Comparison of ENCODE assay signal across 8 cellular contexts in genomic region chr6:31898200-31899011, GRCh38. TPM values are rescaled to one million over a fixed set of nuclear protein-coding genes. Genes with fewer than 3 reads are reported as not detected.
DNase-seq lines count a peak whose midpoint lies in the region; ATAC-seq and TF ChIP-seq lines count a peak whose summit lies in the region.

No MANE protein-coding gene starts in this region.

- peak overlapping the region; percentile 80 for H4K91ac ChIP-seq in IMR-90 (ENCODE audit: insufficient read depth, low read depth, low read length)

- POLR2A ChIA-PET in IMR-90 (lab: Charles Lee; ENCODE audit: unreplicated experiment): interaction anchor here (0.6 to 1.2 kb wide), 4 partner anchors 22 to 274 kb away, joined by 3 to 4 read pairs (median 3); partner anchors contain the start of gene CFB

- peak overlapping the region; percentile 80 for H3K27ac ChIP-seq in IMR-90 (ENCODE audit: insufficient read depth, low read length)
- H3K27ac ChIP-seq in sigmoid colon: peak overlapping the region; percentile 89 to 94 (median 90)

- TF ChIP-seq CTCF in IMR-90 (conservative IDR thresholded peaks at IDR 0.05; ENCODE audit: low read depth, low read length) (no peak), sigmoid colon (IDR thresholded peaks at IDR 0.05) (no peak)

- H3K9me3 ChIP-seq in IMR-90 (ENCODE audit: control insufficient read depth, insufficient read depth, low read length) (no peaks in the 10 kb centered on the region), iPS-15b (ENCODE audit: control insufficient read depth, insufficient read depth, low read length) (no peaks in the 10 kb centered on the region), sigmoid colon (no peaks in the 10 kb centered on the region)

- dilution Hi-C loops in IMR-90 (cut with HindIII; ENCODE audit: low sequenced_read_pairs, unreplicated experiment): no loop called here

- DNase-seq in DMS79 (lab: John Stamatoyannopoulos, UW): peak; percentile 27
- DNase-seq in IMR-90: peak; percentile 35
- peak; percentile 62 for DNase-seq in RKO (ENCODE audit: low spot score)
- peak; percentile 54 for DNase-seq in astrocyte of the hippocampus (ENCODE audit: low read depth, low spot score)
- DNase-seq in sigmoid colon: no peak
- DNase-seq in GM03348 (ENCODE audit: low spot score): no peak

- H3K9ac ChIP-seq in IMR-90 (ENCODE audit: low read depth, low read length) (peak overlapping the region; percentile 91), iPS-15b (ENCODE audit: low read depth, low read length) (peak overlapping the region; percentile 85)

- in situ Hi-C loops in IMR-90 (cut with MboI; ENCODE audit: low sequenced_read_pairs): no loop called here

- no peak overlapping the region for H2BK20ac ChIP-seq in IMR-90 (ENCODE audit: low read depth, low read length)

- no peak for TF ChIP-seq RAD21 in IMR-90 (IDR thresholded peaks at IDR 0.05; ENCODE audit: low read length)

- peaks cover 12% of the 10 kb centered on the region for H3K36me3 ChIP-seq in IMR-90 (ENCODE audit: control insufficient read depth, insufficient read depth, low read length)
- peaks cover 15% of the 10 kb centered on the region for H3K36me3 ChIP-seq in iPS-15b (ENCODE audit: control insufficient read depth, insufficient read depth, low read length)
- H3K36me3 ChIP-seq in sigmoid colon: peaks cover 0 to 23% (median 9%) of the 10 kb centered on the region in 4 donors

- 0 out of 3 replicates have a peak overlapping the region, but pooled peaks have one; percentile 50 for H2BK15ac ChIP-seq in IMR-90 (ENCODE audit: low read depth, low read length)

- ATAC-seq in IMR-90 (ENCODE audit: low read depth): no peak
- ATAC-seq in GM18505 (IDR thresholded peaks at IDR 0.05; ENCODE audit: unreplicated experiment): no peak

- no peak overlapping the region for H2BK120ac ChIP-seq in IMR-90 (ENCODE audit: low read depth, low read length)

- TF ChIP-seq EP300 in sigmoid colon (IDR thresholded peaks at IDR 0.05): no peak

- peak overlapping the region; percentile 65 to 80; a peak in 3 of 4 replicates for H4K8ac ChIP-seq in IMR-90 (ENCODE audit: low read depth in 2 of 2, low read length in 2 of 2)

- H3K4me1 ChIP-seq in IMR-90 (ENCODE audit: control insufficient read depth, insufficient read depth, low read length) (peaks cover 12% of the 10 kb centered on the region), iPS-15b (ENCODE audit: control insufficient read depth, insufficient read depth, low read length) (peaks cover 3% of the 10 kb centered on the region), sigmoid colon (peaks cover 3 to 48% (median 43%) of the 10 kb centered on the region in 4 donors)

- H3K4me3 ChIP-seq in IMR-90 (ENCODE audit: insufficient read depth, low read depth, low read length): peak overlapping the region; percentile 92
- H3K4me3 ChIP-seq in iPS-15b (ENCODE audit: low read depth, low read length): peak overlapping the region; percentile 95
- peak overlapping the region; percentile 94 to 100 (median 98) for H3K4me3 ChIP-seq in sigmoid colon

- peak overlapping the region; percentile 80 for H2AK5ac ChIP-seq in IMR-90 (ENCODE audit: low read depth, low read length)

- BruUV-seq in IMR-90 (replicated peaks; lab: Mats Ljungman, UMichigan): TSS peak; percentile 65

- peak overlapping the region; percentile 93 for H2AK9ac ChIP-seq in IMR-90 (replicated peaks; ENCODE audit: low read depth, low read length, poor library complexity)

- H3K56ac ChIP-seq in IMR-90 (ENCODE audit: extremely low read depth, insufficient read depth, low read length): peak overlapping the region; percentile 80

- intact Hi-C loops in IMR-90 (cut with micrococcal nuclease): no loop called here
- intact Hi-C loops in sigmoid colon (cut with DNase I): no loop called here

- peak overlapping the region; percentile 29; the same call in 1 of the 2 replicates for H4K5ac ChIP-seq in IMR-90 (ENCODE audit: low read depth, low read length)

- H3K18ac ChIP-seq in IMR-90 (ENCODE audit: low read depth, low read length): no peak overlapping the region

- WGBS in IMR-90 (ENCODE audit: extremely low coverage in 2 of 2, insufficient read length in 1 of 2), 2 experiments: 0% methylated on average over 6 of the region's 15 CpGs; no CpG with 5 or more reads in 1 of the 2 experiments
- WGBS in sigmoid colon, 2 donors: 9 to 10% methylated on average over 15 of the region's 15 CpGs

- H3K23ac ChIP-seq in IMR-90 (ENCODE audit: low read depth, low read length): peak overlapping the region; percentile 81

- peak overlapping the region; percentile 86 for H3K14ac ChIP-seq in IMR-90 (replicated peaks; ENCODE audit: low read depth, low read length)

- CTCF ChIA-PET in IMR-90 (lab: Yijun Ruan, JAX): no interaction called here

- H4K20me1 ChIP-seq in IMR-90 (ENCODE audit: insufficient read depth, low read length): peaks cover 7% of the 10 kb centered on the region

- H3K4ac ChIP-seq in IMR-90 (ENCODE audit: low read depth, low read length): peak overlapping the region; percentile 80

- H3K4me2 ChIP-seq in IMR-90 (ENCODE audit: low read depth, low read length): peak overlapping the region; percentile 94

- TF ChIP-seq POLR2A in IMR-90 (IDR thresholded peaks at IDR 0.05; ENCODE audit: low read depth, low read length) (no peak), sigmoid colon (IDR thresholded peaks at IDR 0.05) (no peak), GM18505 (IDR thresholded peaks at IDR 0.05; ENCODE audit: borderline replicate concordance, extremely low read depth, insufficient read depth, insufficient read length) (no peak)

- H3K27me3 ChIP-seq in IMR-90 (ENCODE audit: control insufficient read depth, insufficient read depth, low read length) (no peaks in the 10 kb centered on the region), iPS-15b (ENCODE audit: control insufficient read depth, insufficient read depth, low read length) (no peaks in the 10 kb centered on the region), sigmoid colon (no peaks in the 10 kb centered on the region)

- peak overlapping the region; percentile 44 for H2BK5ac ChIP-seq in IMR-90 (ENCODE audit: low read depth, low read length, poor library complexity, severe bottlenecking)

- H3K9me1 ChIP-seq in IMR-90 (ENCODE audit: insufficient read depth, low read length): peaks cover 5% of the 10 kb centered on the region; the same call in 1 of the 2 replicates

- H2AFZ ChIP-seq in IMR-90 (replicated peaks; ENCODE audit: low read length, poor library complexity): peak overlapping the region; percentile 92

- peaks cover 22 to 54% of the 10 kb centered on the region in 2 experiments for H3K79me1 ChIP-seq in IMR-90 (ENCODE audit: low read depth in 1 of 2, low read length in 2 of 2)

TF ChIP-seq in IMR-90, 13 proteins besides CTCF, POLR2A, EP300 and RAD21 (continues in another document):
- TF ChIP-seq RCOR1 (IDR thresholded peaks at IDR 0.05; ENCODE audit: insufficient replicate concordance, low read length): no peak
- TF ChIP-seq BHLHE40 (IDR thresholded peaks at IDR 0.05; ENCODE audit: low read depth, low read length): no peak
- no peak for TF ChIP-seq MAZ (IDR thresholded peaks at IDR 0.05; ENCODE audit: borderline replicate concordance, low read depth, low read length)
- TF ChIP-seq NFE2L2 (IDR thresholded peaks at IDR 0.05; ENCODE audit: low read depth, low read length): no peak
- no peak for TF ChIP-seq RFX5 (IDR thresholded peaks at IDR 0.05; ENCODE audit: low read depth, low read length)
- TF ChIP-seq CEBPB (IDR thresholded peaks at IDR 0.05; ENCODE audit: low read depth, low read length): no peak
- no peak for TF ChIP-seq MXI1 (IDR thresholded peaks at IDR 0.05; ENCODE audit: borderline replicate concordance, low read depth, low read length)
- TF ChIP-seq FOS (IDR thresholded peaks at IDR 0.05; ENCODE audit: low read depth, low read length): no peak
- TF ChIP-seq SMC3 (IDR thresholded peaks at IDR 0.05; ENCODE audit: low read depth, low read length): no peak

RNA-seq across cellular contexts. Expression of gene EHMT2, which starts 0.9 kb away (rescaled TPM):
- total RNA-seq in IMR-90 (2012; rRNA removed) (36.4 and 38.0 TPM in 2 replicates), sigmoid colon (10 to 100 TPM; 31.3 to 34.3 (median 33.8) TPM)
- polyA plus RNA-seq in IMR-90 (2012; rRNA removed) (47.7 and 51.2 TPM in 2 replicates), sigmoid colon (10 to 100 TPM; 11.8 to 45.0 (median 17.4) TPM)
- polyA plus RNA-seq in IMR-90 (2012; cell fraction: cytosol; rRNA removed): 31.6 and 49.6 TPM in 2 replicates
- polyA plus RNA-seq in IMR-90 (2012; cell fraction: nucleus; rRNA removed; ENCODE audit: low replicate concordance): 155 and 310 TPM in 2 replicates

RNA-seq across cellular contexts. Expression of gene ZBTB12, which starts 3.5 kb away (rescaled TPM):
- total RNA-seq in IMR-90 (2012; rRNA removed) (2.0 and 2.5 TPM in 2 replicates), sigmoid colon (1 to 10 TPM in 3 of 4 donors, under 1 TPM in 1; 0.83 to 2.1 (median 1.1) TPM)
- polyA plus RNA-seq in IMR-90 (2012; rRNA removed) (8.1 and 8.5 TPM in 2 replicates), sigmoid colon (1 to 10 TPM in 2 of 3 donors, under 1 TPM in 1; 0.92 to 4.3 (median 1.2) TPM)
- polyA plus RNA-seq in IMR-90 (2012; cell fraction: cytosol; rRNA removed): 2.5 and 4.5 TPM in 2 replicates
- polyA plus RNA-seq in IMR-90 (2012; cell fraction: nucleus; rRNA removed; ENCODE audit: low replicate concordance): 2.0 and 2.9 TPM in 2 replicates

RNA-seq across cellular contexts. Expression of gene SLC44A4, which starts 19.6 kb away (rescaled TPM):
- total RNA-seq in IMR-90 (2012; rRNA removed) (0.36 TPM in 1 of 2 replicates, not detected in the other), sigmoid colon (1 to 10 TPM in 2 of 4 donors, not detected in 2; 1.4 to 8.0 TPM)
- polyA plus RNA-seq in IMR-90 (2012; rRNA removed) (0.14 and 0.19 TPM in 2 replicates), sigmoid colon (100 to 1,000 TPM in 2 of 3 donors, 10 to 100 TPM in 1; 78.1 to 252 (median 106) TPM)
- 0.26 and 0.84 TPM in 2 replicates for polyA plus RNA-seq in IMR-90 (2012; cell fraction: cytosol; rRNA removed)
- 0.23 and 0.28 TPM in 2 replicates for polyA plus RNA-seq in IMR-90 (2012; cell fraction: nucleus; rRNA removed; ENCODE audit: low replicate concordance)

RNA-seq across cellular contexts. Expression of gene C2, which starts 29.1 kb away (rescaled TPM):
- total RNA-seq in IMR-90 (2012; rRNA removed): under 0.01 and 0.18 TPM in 2 replicates
- 0.19 and 0.26 TPM in 2 replicates for polyA plus RNA-seq in IMR-90 (2012; rRNA removed)
- 0.33 and 0.40 TPM in 2 replicates for polyA plus RNA-seq in IMR-90 (2012; cell fraction: cytosol; rRNA removed)
- 0.30 and 0.69 TPM in 2 replicates for polyA plus RNA-seq in IMR-90 (2012; cell fraction: nucleus; rRNA removed; ENCODE audit: low replicate concordance)
- 10 to 100 TPM in 3 of 4 donors, 1 to 10 TPM in 1; 4.9 to 17.7 (median 13.6) TPM for total RNA-seq in sigmoid colon
- polyA plus RNA-seq in sigmoid colon: 10 to 100 TPM; 10.2 to 39.2 (median 23.1) TPM

RNA-seq across cellular contexts. Expression of gene NEU1, which starts 35.8 kb away (rescaled TPM):
- total RNA-seq in IMR-90 (2012; rRNA removed) (23.6 and 28.5 TPM in 2 replicates), sigmoid colon (10 to 100 TPM; 31.3 to 43.2 (median 33.6) TPM)
- polyA plus RNA-seq in IMR-90 (2012; rRNA removed) (36.2 and 37.3 TPM in 2 replicates), sigmoid colon (10 to 100 TPM; 15.0 to 41.1 (median 31.9) TPM)
- polyA plus RNA-seq in IMR-90 (2012; cell fraction: cytosol; rRNA removed): 32.0 and 40.9 TPM in 2 replicates
- 19.7 and 24.8 TPM in 2 replicates for polyA plus RNA-seq in IMR-90 (2012; cell fraction: nucleus; rRNA removed; ENCODE audit: low replicate concordance)

Comparison
In these comparisons a context has a peak if more than half of its experiments do, and no peak if none do; other contexts are left out.
1. DNase-seq: peak in DMS79 (single experiment), IMR-90 (single experiment), RKO (single experiment) and astrocyte of the hippocampus (single experiment); none in sigmoid colon (single experiment) and GM03348 (single experiment).
2. Peak in every context shown above with its lines, with median percentiles within 50 percentile points of each other: H3K4me3 ChIP-seq.